In the genomic region with DNA sequence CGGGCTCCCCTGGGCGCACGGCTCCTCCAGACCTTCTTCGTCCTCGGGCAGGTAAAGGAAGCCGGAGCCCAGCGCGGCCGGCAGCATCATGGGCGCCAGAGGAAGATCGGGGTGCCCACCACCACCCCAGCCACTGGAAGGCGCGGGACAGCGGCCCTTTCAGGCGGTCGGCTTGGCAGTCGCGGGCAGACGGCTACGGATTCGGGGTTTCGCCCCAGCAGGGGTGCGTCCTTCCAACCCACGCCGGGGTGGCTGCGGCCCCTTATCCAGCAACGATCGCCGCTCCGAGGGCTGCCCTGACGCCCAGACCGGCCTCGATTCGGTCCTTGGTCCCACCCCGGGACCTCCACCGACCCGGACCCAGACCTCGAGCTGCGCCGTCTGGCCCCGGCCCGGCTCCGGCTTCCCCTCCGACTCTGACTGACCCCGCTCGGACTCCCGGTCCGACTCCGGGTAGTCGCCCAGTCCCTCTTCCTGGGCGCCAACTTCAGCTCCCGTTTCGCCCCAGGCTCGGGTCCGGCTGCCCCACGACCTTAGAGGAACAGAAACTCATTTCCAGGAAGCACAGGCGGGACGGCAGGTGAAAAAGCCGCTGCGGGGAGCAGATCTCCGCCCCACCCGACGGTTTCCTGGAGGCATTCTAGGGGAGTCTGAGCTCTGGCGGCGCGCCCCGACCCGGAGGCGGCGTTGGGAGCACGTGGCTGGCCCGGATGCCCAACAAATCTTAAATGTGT, we compare ENCODE assay signal across 8 cellular contexts. TPM values are rescaled to one million over a fixed set of nuclear protein-coding genes. Genes with fewer than 3 reads are reported as not detected.
A peak's percentile ranks its signal among the peaks of the same experiment; 100 is the strongest.
DNase-seq lines count a peak whose midpoint lies in the region; ATAC-seq lines count a peak whose summit lies in the region.

No MANE protein-coding gene starts in this region.

- peaks cover 2% of the 10 kb centered on the region for H3K4me1 Mint-ChIP-seq in activated naive CD4-positive, alpha-beta T cell treated with anti-CD3 and anti-CD28 coated beads for 36 hours (ENCODE audit: low read depth)
- H3K4me1 Mint-ChIP-seq in stimulated activated effector memory CD8-positive, alpha-beta T cell treated with anti-CD3 and anti-CD28 coated beads, Interleukin-12 subunit alpha, Interleukin-12 subunit beta, amount 100 ng/mL, for 72 hours = peaks cover 9% of the 10 kb centered on the region

- H3K27ac ChIP-seq in caudate nucleus (ENCODE audit: low read depth, low read length) = no peak overlapping the region

- peak; percentile 50 for ATAC-seq in HG02678 (IDR thresholded peaks at IDR 0.05; ENCODE audit: unreplicated experiment)
- ATAC-seq in left colon = peak; percentile 55
- peak; percentile 72 for ATAC-seq in stimulated activated effector memory CD8-positive, alpha-beta T cell treated with anti-CD3 and anti-CD28 coated beads, Interleukin-12 subunit alpha, Interleukin-12 subunit beta, amount 100 ng/mL, for 72 hours
- ATAC-seq in HG02938 (IDR thresholded peaks at IDR 0.05; ENCODE audit: unreplicated experiment) = no peak
- ATAC-seq in HG03342 (IDR thresholded peaks at IDR 0.05; ENCODE audit: unreplicated experiment) = no peak

- peaks cover 20% of the 10 kb centered on the region for H3K27me3 Mint-ChIP-seq in activated naive CD4-positive, alpha-beta T cell treated with anti-CD3 and anti-CD28 coated beads for 36 hours (ENCODE audit: low read depth)

- H3K9me3 Mint-ChIP-seq in activated naive CD4-positive, alpha-beta T cell treated with anti-CD3 and anti-CD28 coated beads for 36 hours = no peaks in the 10 kb centered on the region
- no peaks in the 10 kb centered on the region for H3K9me3 Mint-ChIP-seq in stimulated activated effector memory CD8-positive, alpha-beta T cell treated with anti-CD3 and anti-CD28 coated beads, Interleukin-12 subunit alpha, Interleukin-12 subunit beta, amount 100 ng/mL, for 72 hours

- no peak overlapping the region for H3K27ac Mint-ChIP-seq in activated naive CD4-positive, alpha-beta T cell treated with anti-CD3 and anti-CD28 coated beads for 36 hours
- no peak overlapping the region for H3K27ac Mint-ChIP-seq in stimulated activated effector memory CD8-positive, alpha-beta T cell treated with anti-CD3 and anti-CD28 coated beads, Interleukin-12 subunit alpha, Interleukin-12 subunit beta, amount 100 ng/mL, for 72 hours

- intact Hi-C loops in activated naive CD4-positive, alpha-beta T cell treated with anti-CD3 and anti-CD28 coated beads for 36 hours (cut with micrococcal nuclease) = no loop called here
- intact Hi-C loops in left colon (cut with DNase I, micrococcal nuclease) = no loop called here

- CTCF ChIA-PET in activated naive CD4-positive, alpha-beta T cell treated with anti-CD3 and anti-CD28 coated beads for 36 hours (lab: Charles Lee) = no interaction called here

- H3K4me3 Mint-ChIP-seq in activated naive CD4-positive, alpha-beta T cell treated with anti-CD3 and anti-CD28 coated beads for 36 hours = peak overlapping the region; percentile 59
- H3K4me3 Mint-ChIP-seq in stimulated activated effector memory CD8-positive, alpha-beta T cell treated with anti-CD3 and anti-CD28 coated beads, Interleukin-12 subunit alpha, Interleukin-12 subunit beta, amount 100 ng/mL, for 72 hours = peak overlapping the region; percentile 69

- H3K36me3 Mint-ChIP-seq in activated naive CD4-positive, alpha-beta T cell treated with anti-CD3 and anti-CD28 coated beads for 36 hours (ENCODE audit: low read depth) = no peaks in the 10 kb centered on the region
- no peaks in the 10 kb centered on the region for H3K36me3 Mint-ChIP-seq in stimulated activated effector memory CD8-positive, alpha-beta T cell treated with anti-CD3 and anti-CD28 coated beads, Interleukin-12 subunit alpha, Interleukin-12 subunit beta, amount 100 ng/mL, for 72 hours

- DNase-seq in activated naive CD4-positive, alpha-beta T cell treated with anti-CD3 and anti-CD28 coated beads for 36 hours = peak; percentile 37
- DNase-seq in left colon (peak; percentile 34 to 38), putamen (ENCODE audit: low spot score) (no peak), caudate nucleus (lab: John Stamatoyannopoulos, UW) (no peak)
- DNase-seq in stimulated activated effector memory CD8-positive, alpha-beta T cell treated with anti-CD3 and anti-CD28 coated beads, Interleukin-12 subunit alpha, Interleukin-12 subunit beta, amount 100 ng/mL, for 72 hours (ENCODE audit: low spot score in 2 of 2) = peak; percentile 8 to 60

RNA-seq across cellular contexts. Expression of gene SSB, which starts 30.2 kb away (rescaled TPM):
- total RNA-seq in activated naive CD4-positive, alpha-beta T cell treated with anti-CD3 and anti-CD28 coated beads for 36 hours = 100 to 1,000 TPM; 122 to 129 TPM
- 10 to 100 TPM; 40.5 to 43.7 TPM for total RNA-seq in left colon

RNA-seq across cellular contexts. Expression of gene KLHL23, which starts 34.8 kb away (rescaled TPM):
- 1 to 10 TPM; 2.7 to 3.0 TPM for total RNA-seq in activated naive CD4-positive, alpha-beta T cell treated with anti-CD3 and anti-CD28 coated beads for 36 hours
- 10 to 100 TPM in 1 of 2 donors, 1 to 10 TPM in 1; 9.7 to 12.9 TPM for total RNA-seq in left colon

RNA-seq across cellular contexts. Expression of gene METTL5, which starts 56.3 kb away (rescaled TPM):
- total RNA-seq in activated naive CD4-positive, alpha-beta T cell treated with anti-CD3 and anti-CD28 coated beads for 36 hours = 100 to 1,000 TPM; 111 to 116 TPM
- total RNA-seq in left colon = 10 to 100 TPM; 42.2 to 44.7 TPM

RNA-seq across cellular contexts. Expression of gene UBR3, which starts 58.8 kb away (rescaled TPM):
- total RNA-seq in activated naive CD4-positive, alpha-beta T cell treated with anti-CD3 and anti-CD28 coated beads for 36 hours = 10 to 100 TPM; 13.6 to 15.3 TPM
- total RNA-seq in left colon = 10 to 100 TPM; 36.8 to 41.5 TPM

Comparison
In these comparisons a context has a peak if more than half of its experiments do, and no peak if none do; other contexts are left out.
1. ATAC-seq: peak in HG02678 (single experiment), left colon (single experiment) and stimulated activated effector memory CD8-positive, alpha-beta T cell treated with anti-CD3 and anti-CD28 coated beads, Interleukin-12 subunit alpha, Interleukin-12 subunit beta, amount 100 ng/mL, for 72 hours (single experiment); none in HG02938 (single experiment) and HG03342 (single experiment).
2. DNase-seq: peak in activated naive CD4-positive, alpha-beta T cell treated with anti-CD3 and anti-CD28 coated beads for 36 hours (single experiment), left colon (2 of 2) and stimulated activated effector memory CD8-positive, alpha-beta T cell treated with anti-CD3 and anti-CD28 coated beads, Interleukin-12 subunit alpha, Interleukin-12 subunit beta, amount 100 ng/mL, for 72 hours (2 of 2); none in putamen (single experiment) and caudate nucleus (0 of 61).